In the genomic region with DNA sequence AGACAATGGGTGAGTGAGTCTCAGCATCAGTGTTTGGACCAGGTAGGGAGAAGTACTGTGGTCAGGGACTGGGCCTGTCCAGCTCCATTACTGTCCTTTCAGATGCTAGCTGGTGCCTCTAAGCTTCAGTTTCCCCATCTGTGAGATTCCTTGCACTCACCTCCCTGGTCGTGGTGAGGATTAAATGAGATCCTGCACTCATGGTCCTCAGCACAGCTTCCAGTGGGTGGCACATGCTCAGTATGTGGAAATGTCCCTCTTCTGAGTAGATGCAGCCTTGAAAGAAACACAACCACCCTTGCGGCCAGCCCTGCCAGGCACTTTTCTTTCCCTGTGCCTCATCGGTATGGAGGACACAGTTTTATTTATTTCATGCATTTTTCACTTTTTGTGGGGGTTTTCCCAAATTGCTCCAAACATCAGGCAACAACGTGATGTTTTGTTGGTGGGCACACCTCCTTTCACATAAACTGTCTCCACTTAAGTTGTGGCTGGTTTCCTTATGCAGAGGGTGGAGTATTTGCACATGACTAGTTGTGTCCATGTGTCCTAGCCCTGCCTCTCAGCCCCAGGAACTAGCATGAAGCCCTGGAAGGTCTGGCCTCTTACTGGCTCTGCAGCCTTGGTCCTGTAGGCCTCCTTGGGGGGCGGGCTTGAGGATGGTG, we compare ENCODE assay signal across 8 cellular contexts. TPM values are rescaled to one million over a fixed set of nuclear protein-coding genes. Genes with fewer than 3 reads are reported as not detected.
DNase-seq lines count a peak whose midpoint lies in the region; ATAC-seq, FAIRE-seq and TF ChIP-seq lines count a peak whose summit lies in the region.

No MANE protein-coding gene starts in this region.

- no peak for ATAC-seq in GM19023 (IDR thresholded peaks at IDR 0.05; ENCODE audit: unreplicated experiment)

- TF ChIP-seq EP300 in neural cell (conservative IDR thresholded peaks at IDR 0.05; ENCODE audit: poor library complexity, severe bottlenecking), result no peak

- no peaks in the 10 kb centered on the region for H3F3A ChIP-seq in neural cell (ENCODE audit: insufficient read depth, low read length, poor library complexity, severe bottlenecking)

- peak overlapping the region; percentile 88 to 97 (median 94) for H3K4me2 ChIP-seq in BLaER1 treated with 17β-estradiol and CSF1 and Interleukin-3, amounts not matched to agents 10 nM and 100 nM
- H3K4me2 ChIP-seq in neural cell (ENCODE audit: low read length), result peak overlapping the region; percentile 84

- peaks cover 8 to 10% (median 9%) of the 10 kb centered on the region in 11 experiments; a peak in 20 of 22 replicates for H3K9me3 ChIP-seq in BLaER1 treated with 17β-estradiol and CSF1 and Interleukin-3, amounts not matched to agents 10 nM and 100 nM (replicated peaks in 1 of 11)
- peaks cover 6 to 7% of the 10 kb centered on the region in 2 donors for H3K9me3 ChIP-seq in duodenal mucosa (ENCODE audit: control insufficient read depth in 1 of 2, low read length in 2 of 2)
- no peaks in the 10 kb centered on the region for H3K9me3 ChIP-seq in neural cell (ENCODE audit: low read length)

- H3K36me3 ChIP-seq in BLaER1 treated with 17β-estradiol and CSF1 and Interleukin-3, amounts not matched to agents 10 nM and 100 nM, result peaks cover 27 to 47% (median 40%) of the 10 kb centered on the region in 11 experiments
- peaks cover 2 to 19% of the 10 kb centered on the region in 2 donors for H3K36me3 ChIP-seq in duodenal mucosa (ENCODE audit: control insufficient read depth in 1 of 2, insufficient read depth in 2 of 2, low read length in 2 of 2)
- no peaks in the 10 kb centered on the region for H3K36me3 ChIP-seq in neural cell (ENCODE audit: insufficient read depth, low read length)

- no peaks in the 10 kb centered on the region for H3K27me3 ChIP-seq in BLaER1 treated with 17β-estradiol and CSF1 and Interleukin-3, amounts not matched to agents 10 nM and 100 nM
- no peaks in the 10 kb centered on the region for H3K27me3 ChIP-seq in duodenal mucosa (ENCODE audit: control insufficient read depth in 1 of 2, insufficient read depth in 2 of 2, low read length in 2 of 2)
- no peaks in the 10 kb centered on the region for H3K27me3 ChIP-seq in neural cell (ENCODE audit: insufficient read depth, low read depth, low read length)

- no peaks in the 10 kb centered on the region for H3K9me2 ChIP-seq in neural cell (ENCODE audit: insufficient read depth, low read length)

- TF ChIP-seq CTCF in NB4 (IDR thresholded peaks at IDR 0.05; ENCODE audit: low read depth, low read length) (no peak), neural cell (IDR thresholded peaks at IDR 0.05; ENCODE audit: poor library complexity, severe bottlenecking) (no peak)

- TF ChIP-seq POLR2A in NB4 (IDR thresholded peaks at IDR 0.05; ENCODE audit: extremely low read depth, insufficient read length) (no peak), H54 (IDR thresholded peaks at IDR 0.05; ENCODE audit: low read depth, low read length) (no peak)

- peak overlapping the region; percentile 72 to 92 (median 82) for H3K4me3 ChIP-seq in BLaER1 treated with 17β-estradiol and CSF1 and Interleukin-3, amounts not matched to agents 10 nM and 100 nM
- peak overlapping the region; percentile 88 for H3K4me3 ChIP-seq in NB4 (ENCODE audit: low read depth, low read length)
- H3K4me3 ChIP-seq in duodenal mucosa (ENCODE audit: low read depth in 1 of 2, low read length in 2 of 2), result peak overlapping the region; percentile 89
- peak overlapping the region; percentile 98 for H3K4me3 ChIP-seq in neural cell (ENCODE audit: low read length)

- DNase-seq in NB4 (ENCODE audit: low read depth), result no peak
- no peak for DNase-seq in NCI-H1436 (lab: John Stamatoyannopoulos, UW)
- no peak for DNase-seq in H54 (ENCODE audit: insufficient read length, low spot score)
- no peak for DNase-seq in activated gamma-delta T cell (lab: John Stamatoyannopoulos, UW)

- TF ChIP-seq RAD21 in neural cell (conservative IDR thresholded peaks at IDR 0.05), result no peak

- peaks cover 0 to 17% (median 2%) of the 10 kb centered on the region in 11 experiments; a peak in 8 of 22 replicates for H4K20me1 ChIP-seq in BLaER1 treated with 17β-estradiol and CSF1 and Interleukin-3, amounts not matched to agents 10 nM and 100 nM
- H4K20me1 ChIP-seq in neural cell (ENCODE audit: insufficient read depth), result no peaks in the 10 kb centered on the region

- no peak for FAIRE-seq in H54 (lab: Jason Lieb, UNC)

- H3K79me2 ChIP-seq in neural cell (replicated peaks; ENCODE audit: insufficient read depth, low read length), result no peaks in the 10 kb centered on the region

- H3K9ac ChIP-seq in BLaER1 treated with 17β-estradiol and CSF1 and Interleukin-3, amounts not matched to agents 10 nM and 100 nM, result peak overlapping the region; percentile 83 to 94 (median 91)
- H3K9ac ChIP-seq in duodenal mucosa (ENCODE audit: low read depth in 1 of 2, low read length in 2 of 2) (peak overlapping the region; percentile 82 to 89), neural cell (ENCODE audit: low read length) (peak overlapping the region; percentile 83)

- peak overlapping the region in 8 of 11 experiments; percentile 87 to 98 (median 92); a peak in 8 of 22 replicates for H3K27ac ChIP-seq in BLaER1 treated with 17β-estradiol and CSF1 and Interleukin-3, amounts not matched to agents 10 nM and 100 nM
- H3K27ac ChIP-seq in duodenal mucosa (ENCODE audit: low read depth, low read length) (no peak overlapping the region), neural cell (ENCODE audit: low read length) (no peak overlapping the region)

- no peak overlapping the region for H2AFZ ChIP-seq in neural cell (ENCODE audit: low read depth, low read length)

- H3K4me1 ChIP-seq in BLaER1 treated with 17β-estradiol and CSF1 and Interleukin-3, amounts not matched to agents 10 nM and 100 nM, result peaks cover 24 to 27% (median 26%) of the 10 kb centered on the region in 10 experiments
- H3K4me1 ChIP-seq in duodenal mucosa (ENCODE audit: control insufficient read depth in 1 of 2, insufficient read depth in 2 of 2, low read length in 2 of 2), result peaks cover 29 to 32% of the 10 kb centered on the region in 2 donors

TF ChIP-seq in neural cell, 6 proteins besides CTCF, POLR2A, EP300 and RAD21:
- no peak for TF ChIP-seq MXI1 (conservative IDR thresholded peaks at IDR 0.05; ENCODE audit: poor library complexity, severe bottlenecking)
- no peak for TF ChIP-seq POLR2AphosphoS5 (IDR thresholded peaks at IDR 0.05)
- no peak for TF ChIP-seq SMC3 (conservative IDR thresholded peaks at IDR 0.05; ENCODE audit: poor library complexity)
- no peak for TF ChIP-seq EZH2 (IDR thresholded peaks at IDR 0.05; ENCODE audit: borderline replicate concordance, insufficient read depth, low read length, poor library complexity, severe bottlenecking)
- no peak for TF ChIP-seq TAF1 (IDR thresholded peaks at IDR 0.05; ENCODE audit: low read depth)
- TF ChIP-seq, protein P1, sequence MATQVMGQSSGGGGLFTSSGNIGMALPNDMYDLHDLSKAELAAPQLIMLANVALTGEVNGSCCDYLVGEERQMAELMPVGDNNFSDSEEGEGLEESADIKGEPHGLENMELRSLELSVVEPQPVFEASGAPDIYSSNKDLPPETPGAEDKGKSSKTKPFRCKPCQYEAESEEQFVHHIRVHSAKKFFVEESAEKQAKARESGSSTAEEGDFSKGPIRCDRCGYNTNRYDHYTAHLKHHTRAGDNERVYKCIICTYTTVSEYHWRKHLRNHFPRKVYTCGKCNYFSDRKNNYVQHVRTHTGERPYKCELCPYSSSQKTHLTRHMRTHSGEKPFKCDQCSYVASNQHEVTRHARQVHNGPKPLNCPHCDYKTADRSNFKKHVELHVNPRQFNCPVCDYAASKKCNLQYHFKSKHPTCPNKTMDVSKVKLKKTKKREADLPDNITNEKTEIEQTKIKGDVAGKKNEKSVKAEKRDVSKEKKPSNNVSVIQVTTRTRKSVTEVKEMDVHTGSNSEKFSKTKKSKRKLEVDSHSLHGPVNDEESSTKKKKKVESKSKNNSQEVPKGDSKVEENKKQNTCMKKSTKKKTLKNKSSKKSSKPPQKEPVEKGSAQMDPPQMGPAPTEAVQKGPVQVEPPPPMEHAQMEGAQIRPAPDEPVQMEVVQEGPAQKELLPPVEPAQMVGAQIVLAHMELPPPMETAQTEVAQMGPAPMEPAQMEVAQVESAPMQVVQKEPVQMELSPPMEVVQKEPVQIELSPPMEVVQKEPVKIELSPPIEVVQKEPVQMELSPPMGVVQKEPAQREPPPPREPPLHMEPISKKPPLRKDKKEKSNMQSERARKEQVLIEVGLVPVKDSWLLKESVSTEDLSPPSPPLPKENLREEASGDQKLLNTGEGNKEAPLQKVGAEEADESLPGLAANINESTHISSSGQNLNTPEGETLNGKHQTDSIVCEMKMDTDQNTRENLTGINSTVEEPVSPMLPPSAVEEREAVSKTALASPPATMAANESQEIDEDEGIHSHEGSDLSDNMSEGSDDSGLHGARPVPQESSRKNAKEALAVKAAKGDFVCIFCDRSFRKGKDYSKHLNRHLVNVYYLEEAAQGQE (IDR thresholded peaks at IDR 0.05; ENCODE audit: borderline replicate concordance), result no peak
TF ChIP-seq in neural cell: peak in this region for 0.

RNA-seq across cellular contexts. Expression of a gene that starts 1.1 kb away (rescaled TPM):
- 114 and 122 TPM in 2 replicates for polyA plus RNA-seq in neural cell
- 47.1 and 55.8 TPM in 2 replicates for polyA minus RNA-seq in neural cell

RNA-seq across cellular contexts. Expression of a gene that starts 16.2 kb away (rescaled TPM):
- 1.1 TPM in 1 of 2 replicates, not detected in the other for polyA plus RNA-seq in neural cell
- 0.49 TPM in 1 of 2 replicates, not detected in the other for polyA minus RNA-seq in neural cell

RNA-seq across cellular contexts. Expression of a gene that starts 18.7 kb away (rescaled TPM):
- 28.7 and 47.4 TPM in 2 replicates for polyA plus RNA-seq in neural cell
- polyA minus RNA-seq in neural cell, result 27.8 and 36.8 TPM in 2 replicates

RNA-seq across cellular contexts. Expression of a gene that starts 31.8 kb away (rescaled TPM):
- 0.17 and 0.48 TPM in 2 replicates for polyA plus RNA-seq in neural cell
- polyA minus RNA-seq in neural cell, result not detected in 2 replicates

RNA-seq across cellular contexts. Expression of a gene that starts 49.1 kb away (rescaled TPM):
- not detected in 2 replicates for polyA plus RNA-seq in neural cell
- 0.35 TPM in 1 of 2 replicates, not detected in the other for polyA minus RNA-seq in neural cell

Comparison
In these comparisons a context has a peak if more than half of its experiments do, and no peak if none do; other contexts are left out.
1. H3K27ac ChIP-seq: peak in BLaER1 treated with 17β-estradiol and CSF1 and Interleukin-3, amounts not matched to agents 10 nM and 100 nM (8 of 11); none in duodenal mucosa (single experiment) and neural cell (single experiment).
2. Peak in every context shown above with its lines, with median percentiles within 50 percentile points of each other: H3K4me3 ChIP-seq and H3K9ac ChIP-seq.